ENCODE assay signal across 8 cellular contexts in the genomic region with DNA sequence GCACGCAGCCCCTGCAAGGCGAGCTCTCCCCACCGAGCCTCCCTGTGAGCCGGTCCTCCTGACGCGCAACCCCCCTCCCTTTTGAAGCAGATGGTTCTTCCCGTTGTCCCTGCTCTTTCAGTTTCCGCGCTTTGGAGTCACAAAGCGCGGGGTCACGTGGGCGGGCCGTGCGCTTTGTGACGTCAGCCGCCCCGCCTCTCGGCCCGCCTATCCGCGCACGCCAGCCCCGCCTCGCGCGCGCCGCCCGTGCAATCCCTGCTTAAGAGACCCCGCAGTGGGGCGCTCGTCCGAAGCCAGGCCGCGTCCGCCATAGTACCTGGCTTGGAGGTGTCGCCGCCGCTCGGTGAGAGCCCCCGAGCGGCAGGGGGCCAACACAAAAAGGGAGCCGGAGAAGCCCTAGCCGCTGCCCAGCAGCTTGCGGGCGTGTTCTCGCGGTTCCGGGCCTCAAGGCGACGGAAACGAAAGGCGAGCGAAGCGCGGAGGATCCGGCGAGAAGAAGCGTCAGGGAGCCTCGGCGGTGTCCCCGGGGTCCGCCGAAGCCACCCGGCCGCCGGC. TPM values are rescaled to one million over a fixed set of nuclear protein-coding genes. Genes with fewer than 3 reads are reported as not detected.
A peak's percentile ranks its signal among the peaks of the same experiment; 100 is the strongest.
DNase-seq lines count a peak whose midpoint lies in the region; ATAC-seq and TF ChIP-seq lines count a peak whose summit lies in the region.

A gene with protein sequence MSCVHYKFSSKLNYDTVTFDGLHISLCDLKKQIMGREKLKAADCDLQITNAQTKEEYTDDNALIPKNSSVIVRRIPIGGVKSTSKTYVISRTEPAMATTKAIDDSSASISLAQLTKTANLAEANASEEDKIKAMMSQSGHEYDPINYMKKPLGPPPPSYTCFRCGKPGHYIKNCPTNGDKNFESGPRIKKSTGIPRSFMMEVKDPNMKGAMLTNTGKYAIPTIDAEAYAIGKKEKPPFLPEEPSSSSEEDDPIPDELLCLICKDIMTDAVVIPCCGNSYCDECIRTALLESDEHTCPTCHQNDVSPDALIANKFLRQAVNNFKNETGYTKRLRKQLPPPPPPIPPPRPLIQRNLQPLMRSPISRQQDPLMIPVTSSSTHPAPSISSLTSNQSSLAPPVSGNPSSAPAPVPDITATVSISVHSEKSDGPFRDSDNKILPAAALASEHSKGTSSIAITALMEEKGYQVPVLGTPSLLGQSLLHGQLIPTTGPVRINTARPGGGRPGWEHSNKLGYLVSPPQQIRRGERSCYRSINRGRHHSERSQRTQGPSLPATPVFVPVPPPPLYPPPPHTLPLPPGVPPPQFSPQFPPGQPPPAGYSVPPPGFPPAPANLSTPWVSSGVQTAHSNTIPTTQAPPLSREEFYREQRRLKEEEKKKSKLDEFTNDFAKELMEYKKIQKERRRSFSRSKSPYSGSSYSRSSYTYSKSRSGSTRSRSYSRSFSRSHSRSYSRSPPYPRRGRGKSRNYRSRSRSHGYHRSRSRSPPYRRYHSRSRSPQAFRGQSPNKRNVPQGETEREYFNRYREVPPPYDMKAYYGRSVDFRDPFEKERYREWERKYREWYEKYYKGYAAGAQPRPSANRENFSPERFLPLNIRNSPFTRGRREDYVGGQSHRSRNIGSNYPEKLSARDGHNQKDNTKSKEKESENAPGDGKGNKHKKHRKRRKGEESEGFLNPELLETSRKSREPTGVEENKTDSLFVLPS (N-terminal part only) (plus strand): TSS at position 272 of the 555 bp plus-strand sequence. CDS start 1,061 bp downstream, outside the sequence.

- peak; percentile 96 for DNase-seq in COR-L47 (lab: John Stamatoyannopoulos, UW)
- DNase-seq in GM20000 (ENCODE audit: low spot score): peak; percentile 93
- peak; percentile 96 for DNase-seq in HT1080 (ENCODE audit: low read depth)
- peak; percentile 90 to 94 for DNase-seq in NOMO-1 (lab: John Stamatoyannopoulos, UW; ENCODE audit: unreplicated experiment in 2 of 2)
- DNase-seq in activated CD8-positive, alpha-beta memory T cell treated with anti-CD3 and anti-CD28 coated beads for 4 hours (ENCODE audit: low read depth in 2 of 2): peak; percentile 83 to 85
- peak; percentile 89 to 93 (median 93) for DNase-seq in effector memory CD8-positive, alpha-beta T cell
- peak; percentile 97 for DNase-seq in mesenchymal stem cell
- DNase-seq in stimulated activated CD8-positive, alpha-beta memory T cell treated with anti-CD3 and anti-CD28 coated beads, Interleukin-12 subunit alpha, Interleukin-12 subunit beta, amount 100 ng/mL, for 4 hours (ENCODE audit: low read depth): peak; percentile 91

- peak within 1 kb of the TSS; percentile 86 for H2BK120ac ChIP-seq in mesenchymal stem cell (ENCODE audit: low read depth, low read length)

- H3K27me3 Mint-ChIP-seq in effector memory CD8-positive, alpha-beta T cell: no peaks in the 10 kb centered on the region

- H4K8ac ChIP-seq in mesenchymal stem cell (ENCODE audit: low read length): peak within 1 kb of the TSS; percentile 99

- peak within 1 kb of the TSS; percentile 97 for H2BK15ac ChIP-seq in mesenchymal stem cell (ENCODE audit: low read depth, poor library complexity, severe bottlenecking)

- TF ChIP-seq CTCF in GM20000 (IDR thresholded peaks at IDR 0.05; ENCODE audit: extremely low read depth, missing control alignments): peak; percentile 53

- H3K36me3 Mint-ChIP-seq in effector memory CD8-positive, alpha-beta T cell (ENCODE audit: insufficient read depth): peaks cover 43% of the 10 kb centered on the region

- peak within 1 kb of the TSS; percentile 99 for H3K4ac ChIP-seq in mesenchymal stem cell (ENCODE audit: low read depth in 1 of 2, low read length in 2 of 2)

- H4K91ac ChIP-seq in mesenchymal stem cell (ENCODE audit: low read length): peak within 1 kb of the TSS; percentile 95

- H3K27ac Mint-ChIP-seq in effector memory CD8-positive, alpha-beta T cell: peak within 1 kb of the TSS; percentile 99 to 100

- no peaks in the 10 kb centered on the region for H3K36me3 ChIP-seq in mesenchymal stem cell (ENCODE audit: control insufficient read depth in 1 of 2, insufficient read depth in 2 of 2, low read depth in 1 of 2, low read length in 2 of 2)

- H3K4me2 ChIP-seq in mesenchymal stem cell (ENCODE audit: low read length, poor library complexity, severe bottlenecking): peak within 1 kb of the TSS; percentile 84

- H3K9ac ChIP-seq in mesenchymal stem cell (ENCODE audit: low read length): peak within 1 kb of the TSS; percentile 100

- peak within 1 kb of the TSS; percentile 98 to 99 for H3K18ac ChIP-seq in mesenchymal stem cell (ENCODE audit: low read depth in 1 of 2, low read length in 2 of 2)

- peak within 1 kb of the TSS; percentile 85 to 99 for H3K4me3 ChIP-seq in mesenchymal stem cell (ENCODE audit: insufficient read depth in 1 of 2, low read depth in 1 of 2, low read length in 2 of 2)

- H3K23ac ChIP-seq in mesenchymal stem cell (ENCODE audit: low read length in 2 of 2): peak within 1 kb of the TSS; percentile 96 to 100

- peak within 1 kb of the TSS; percentile 77 to 100 for H3K14ac ChIP-seq in mesenchymal stem cell (ENCODE audit: low read length in 2 of 2)

- peak within 1 kb of the TSS; percentile 100 for H2BK5ac ChIP-seq in mesenchymal stem cell (ENCODE audit: low read depth, low read length, poor library complexity, severe bottlenecking)

- peak within 1 kb of the TSS in 1 of 2 experiments; percentile 57 for H2BK12ac ChIP-seq in mesenchymal stem cell (ENCODE audit: low read length in 2 of 2)

- H3K4me3 Mint-ChIP-seq in effector memory CD8-positive, alpha-beta T cell: peak within 1 kb of the TSS; percentile 98 to 100

- H3K9me3 ChIP-seq in mesenchymal stem cell (ENCODE audit: control insufficient read depth, low read length): no peaks in the 10 kb centered on the region

- H3K27me3 ChIP-seq in mesenchymal stem cell (ENCODE audit: control insufficient read depth in 1 of 2, insufficient read depth in 1 of 2, low read length in 2 of 2): no peaks in the 10 kb centered on the region

- H3K4me1 ChIP-seq in mesenchymal stem cell (ENCODE audit: control insufficient read depth, insufficient read depth, low read depth, low read length): peaks cover 8% of the 10 kb centered on the region

- peak; percentile 87 for ATAC-seq in effector memory CD8-positive, alpha-beta T cell (replicated peaks)

- H2AK5ac ChIP-seq in mesenchymal stem cell (ENCODE audit: low read length, severe bottlenecking): peak within 1 kb of the TSS; percentile 53

- H3K27ac ChIP-seq in mesenchymal stem cell (ENCODE audit: low read length, poor library complexity, severe bottlenecking): peak within 1 kb of the TSS; percentile 99

- H3K9me3 Mint-ChIP-seq in effector memory CD8-positive, alpha-beta T cell: no peaks in the 10 kb centered on the region

- H3K4me1 Mint-ChIP-seq in effector memory CD8-positive, alpha-beta T cell (ENCODE audit: low read depth in 2 of 2): peaks cover 23 to 40% of the 10 kb centered on the region in 2 donors

- H2AFZ ChIP-seq in mesenchymal stem cell (ENCODE audit: low read depth, low read length): peak within 1 kb of the TSS; percentile 100

- no peaks in the 10 kb centered on the region for H3K79me1 ChIP-seq in mesenchymal stem cell (replicated peaks; ENCODE audit: low read length, poor library complexity, severe bottlenecking)

- WGBS in mesenchymal stem cell: under 1% methylated on average over 51 of the region's 68 CpGs

RNA-seq across cellular contexts. Expression of the gene that starts here (rescaled TPM):
- 13.9 and 15.4 TPM in 2 replicates for total RNA-seq in HT1080 (2014; rRNA removed; shearing (Covaris generic))
- polyA plus RNA-seq in HT1080 (2015; cell fraction: cytosol; rRNA removed): 19.0 and 25.9 TPM in 2 replicates
- 72.8 and 79.7 TPM in 2 replicates for polyA plus RNA-seq in HT1080 (2015; cell fraction: nucleus; rRNA removed)
- 30.1 TPM for polyA plus RNA-seq in mesenchymal stem cell (2013, experiment 1 of 2)
- 30.6 TPM for polyA plus RNA-seq in mesenchymal stem cell (2013, experiment 2 of 2)

Comparison
In these comparisons a context has a peak if more than half of its experiments do, and no peak if none do; other contexts are left out.
1. Peak in every context shown above with its lines: DNase-seq, ATAC-seq, H3K4me3 ChIP-seq and H3K27ac ChIP-seq.